ENCODE assay signal across 15 cellular contexts in the genomic region with DNA sequence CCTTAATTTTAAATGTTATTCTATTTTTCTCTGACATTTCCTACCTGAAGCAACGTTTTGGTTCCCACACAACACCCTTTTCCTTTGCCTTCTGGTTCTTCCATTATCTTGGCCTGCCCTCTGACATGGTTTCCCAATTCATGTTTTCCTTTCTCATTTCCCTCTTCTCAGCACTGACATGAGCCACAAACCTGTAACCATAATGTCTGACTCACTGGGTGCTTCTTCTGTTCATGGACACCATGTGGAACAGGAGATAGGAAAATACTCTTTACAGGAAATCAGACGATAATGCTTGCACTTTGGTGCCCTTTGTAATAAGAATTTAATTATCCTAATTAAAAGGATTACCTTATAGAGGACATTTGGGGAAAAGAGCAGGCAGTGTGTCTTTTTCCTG.
DNase-seq lines count a peak whose midpoint lies in the region; TF ChIP-seq lines count a peak whose summit lies in the region.
"Had no signal": no experiment of that assay in that cellular context is flagged by ENCODE, and none has a peak within 500 bp of the region (broad histone marks: within the 10 kb centered on the region; RNA-seq: fewer than 3 reads in every experiment).

No MANE protein-coding gene starts in this region.

- intact Hi-C loops in CD14-positive monocyte (cut with micrococcal nuclease): no loop called here

- peaks cover 78% of the 10 kb centered on the region for H3K4me1 Mint-ChIP-seq in CD14-positive monocyte

- H3K4me3 ChIP-seq in NB4 (ENCODE audit: low read depth, low read length): no peak overlapping the region
- no peak overlapping the region for H3K4me3 ChIP-seq in cardiac fibroblast (replicated peaks in 1 of 2; ENCODE audit: low read depth in 2 of 2, low read length in 2 of 2)
- no peak overlapping the region for H3K4me3 ChIP-seq in skeletal muscle cell (ENCODE audit: low read depth, low read length)
- H3K4me3 ChIP-seq: PC-9 had no signal

- H3K4me3 Mint-ChIP-seq in CD14-positive monocyte: no peak overlapping the region
- H3K4me3 Mint-ChIP-seq: CD4-positive, CD25-positive, alpha-beta regulatory T cell; IgD-negative memory B cell; T-helper 1 cell treated with Interleukin-12 subunit alpha and Interleukin-12 subunit beta and Interleukin-4 antibody, amounts not matched to agents 30 μg/mL and 1 μg/mL, for 36 hours had no signal

- CTCF ChIA-PET in GM10248 (lab: Yijun Ruan, JAX): no interaction called here

- TF ChIP-seq CTCF in NB4 (IDR thresholded peaks at IDR 0.05; ENCODE audit: low read depth, low read length): no peak
- TF ChIP-seq CTCF in cardiac fibroblast (IDR thresholded peaks at IDR 0.05; ENCODE audit: low read depth, low read length): no peak
- no peak for TF ChIP-seq CTCF in CD14-positive monocyte (IDR thresholded peaks at IDR 0.05)
- no peak for TF ChIP-seq CTCF in GM10248 (IDR thresholded peaks at IDR 0.05; ENCODE audit: control extremely low read depth, extremely low read depth, low read depth, missing control alignments)

- no peaks in the 10 kb centered on the region for H3K9me3 Mint-ChIP-seq in CD14-positive monocyte
- H3K9me3 Mint-ChIP-seq: IgD-negative memory B cell; T-helper 1 cell treated with Interleukin-12 subunit alpha and Interleukin-12 subunit beta and Interleukin-4 antibody, amounts not matched to agents 30 μg/mL and 1 μg/mL, for 36 hours had no signal

- peak; percentile 48 for DNase-seq in NOMO-1 treated with DMSO at 0.1 percent for 48 hours (lab: John Stamatoyannopoulos, UW; ENCODE audit: unreplicated experiment)
- no peak for DNase-seq in NOMO-1 treated with dmso at 0.1 percent for 144 hours (lab: John Stamatoyannopoulos, UW; ENCODE audit: unreplicated experiment)
- peak; percentile 58 for DNase-seq in NB4 (ENCODE audit: low read depth)
- peak; percentile 33 to 68 for DNase-seq in cardiac fibroblast (ENCODE audit: low read depth in 2 of 2)
- peak; percentile 45 for DNase-seq in skeletal muscle cell (ENCODE audit: low read depth)
- no peak for DNase-seq in CD14-positive monocyte (ENCODE audit: low spot score)
- no peak for DNase-seq in GM10248 (ENCODE audit: extremely low spot score)
- DNase-seq in activated gamma-delta T cell (lab: John Stamatoyannopoulos, UW): no peak
- DNase-seq: 8988T; CD4-positive, CD25-positive, alpha-beta regulatory T cell; NCI-H146; PC-9; substantia nigra had no signal

- H3K27me3 Mint-ChIP-seq in CD14-positive monocyte (ENCODE audit: low read depth in 3 of 3): peaks cover 0 to 5% (median 2%) of the 10 kb centered on the region in 3 donors

- H3K27ac Mint-ChIP-seq in CD14-positive monocyte: peak overlapping the region in 3 of 7 donors; percentile 5 to 78 (median 21)
- H3K27ac Mint-ChIP-seq: IgD-negative memory B cell; T-helper 1 cell treated with Interleukin-12 subunit alpha and Interleukin-12 subunit beta and Interleukin-4 antibody, amounts not matched to agents 30 μg/mL and 1 μg/mL, for 36 hours had no signal

- POLR2A ChIA-PET in GM10248 (lab: Yijun Ruan, JAX): no interaction called here

- no peaks in the 10 kb centered on the region for H3K36me3 Mint-ChIP-seq in CD14-positive monocyte
- H3K36me3 Mint-ChIP-seq: CD4-positive, CD25-positive, alpha-beta regulatory T cell had no signal

- no peak for TF ChIP-seq POLR2A in NB4 (IDR thresholded peaks at IDR 0.05; ENCODE audit: extremely low read depth, insufficient read length)

Comparison
In these comparisons a context has a peak if more than half of its experiments do, and no peak if none do; other contexts are left out.
1. DNase-seq: peak in NOMO-1 treated with DMSO at 0.1 percent for 48 hours (single experiment), NB4 (single experiment), cardiac fibroblast (2 of 2) and skeletal muscle cell (single experiment); none in NOMO-1 treated with dmso at 0.1 percent for 144 hours (single experiment), CD14-positive monocyte (single experiment), GM10248 (single experiment) and activated gamma-delta T cell (single experiment).